20 cellular contexts compared by ENCODE assay signal in the genomic region with DNA sequence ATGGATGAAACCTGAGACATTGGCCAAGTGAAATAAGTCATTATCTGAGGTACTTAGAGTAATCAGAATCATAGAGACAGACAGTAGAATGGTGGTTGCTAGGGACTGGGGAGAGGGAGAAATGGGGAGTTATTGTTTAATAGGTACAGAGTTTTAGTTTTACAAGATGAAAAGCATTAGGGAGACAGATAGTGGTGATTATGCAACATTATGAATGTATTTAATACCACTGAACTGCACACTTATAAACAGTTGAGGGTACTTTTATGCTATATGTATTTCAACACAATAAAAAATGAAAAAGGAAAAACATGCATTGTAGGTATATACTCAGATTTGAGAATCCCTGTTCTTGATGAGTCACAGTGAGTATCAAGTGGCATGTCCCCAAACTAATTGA.
"Had no signal": no experiment of that assay in that cellular context is flagged by ENCODE, and none has a peak within 500 bp of the region (broad histone marks: within the 10 kb centered on the region; RNA-seq: fewer than 3 reads in every experiment).

No MANE protein-coding gene starts in this region.

- H3K4me3 Mint-ChIP-seq: activated CD4-positive, alpha-beta T cell treated with anti-CD3 and anti-CD28 coated beads for 36 hours; activated T-helper 17 cell treated with anti-CD3 and anti-CD28 coated beads, Interleukin-2, amount 50 U/mL, for 72 hours; endodermal cell; nephron progenitor cell had no signal

- H3K27ac Mint-ChIP-seq: activated CD4-positive, alpha-beta T cell treated with anti-CD3 and anti-CD28 coated beads for 36 hours; activated T-helper 17 cell treated with anti-CD3 and anti-CD28 coated beads, Interleukin-2, amount 50 U/mL, for 72 hours; endodermal cell; nephron progenitor cell had no signal

- H3K9me3 ChIP-seq: neutrophil had no signal

- DNase-seq: activated CD4-positive, alpha-beta T cell treated with anti-CD3 and anti-CD28 coated beads for 36 hours; activated CD4-positive, alpha-beta T cell treated with anti-CD3 and anti-CD28 coated beads, Interleukin-2, amount 50 U/mL, for 48 hours; activated CD4-positive, CD25-positive, alpha-beta regulatory T cell; activated CD8-positive, alpha-beta memory T cell treated with anti-CD3 and anti-CD28 coated beads for 24 hours; activated gamma-delta T cell treated with Interleukin-2 at 50 U/mL for 16 hours; activated naive CD4-positive, alpha-beta T cell treated with anti-CD3 and anti-CD28 coated beads, Interleukin-2, amount 50 U/mL, for 16 hours; amniotic stem cell; brain microvascular endothelial cell; caudate nucleus; endodermal cell; islet precursor cell; left ventricle myocardium superior; nephron progenitor cell; right lobe of liver; stimulated activated CD4-positive, alpha-beta T cell treated with anti-CD3 and anti-CD28 coated beads, Interleukin-2, amount 100 ng/mL, for 48 hours; stimulated activated naive CD4-positive, alpha-beta T cell treated with Interleukin-2 at 50 U/mL for 16 hours had no signal

- H3K4me1 Mint-ChIP-seq: endodermal cell, nephron progenitor cell had no signal

- H3K4me3 ChIP-seq: right lobe of liver, tibial nerve had no signal

- H3K27me3 Mint-ChIP-seq: activated CD4-positive, alpha-beta T cell treated with anti-CD3 and anti-CD28 coated beads for 36 hours; activated T-helper 17 cell treated with anti-CD3 and anti-CD28 coated beads, Interleukin-2, amount 50 U/mL, for 72 hours had no signal

- H3K27ac ChIP-seq: brain microvascular endothelial cell, neutrophil, right lobe of liver, tibial nerve had no signal

- H3K27me3 ChIP-seq: brain microvascular endothelial cell, neutrophil, right lobe of liver, tibial nerve had no signal

- ATAC-seq: activated CD4-positive, alpha-beta T cell treated with anti-CD3 and anti-CD28 coated beads for 36 hours; activated T-helper 17 cell treated with anti-CD3 and anti-CD28 coated beads, Interleukin-2, amount 50 U/mL, for 72 hours; esophagus mucosa; left ventricle myocardium superior; right lobe of liver had no signal

- H3K36me3 ChIP-seq: brain microvascular endothelial cell had no signal
